In genomic region chr9:112747094-112747493, GRCh38 we compare ENCODE assay signal across 1 cellular context.
TF ChIP-seq lines count a peak whose summit lies in the region.

No MANE protein-coding gene starts in this region.

TF ChIP-seq in HepG2, 621 proteins besides CTCF, POLR2A, EP300 and RAD21 (continued from another document):
- TF ChIP-seq ARID5B (CRISPR knock-in tag; IDR thresholded peaks at IDR 0.05) (peak; percentile 56), ZNF292 (CRISPR knock-in tag; IDR thresholded peaks at IDR 0.05; ENCODE audit: borderline replicate concordance, low read depth) (peak; percentile 67; the same call in 1 of the 2 replicates), ATF2 (CRISPR knock-in tag; IDR thresholded peaks at IDR 0.05) (no peak), DMAP1 (CRISPR knock-in tag; IDR thresholded peaks at IDR 0.05) (no peak), ZNF772 (CRISPR knock-in tag; IDR thresholded peaks at IDR 0.05) (peak; percentile 51; the same call in 1 of the 2 replicates), ZFX (CRISPR knock-in tag; IDR thresholded peaks at IDR 0.05; ENCODE audit: low read depth) (peak; percentile 41), SOX5 (CRISPR knock-in tag; IDR thresholded peaks at IDR 0.05; ENCODE audit: borderline replicate concordance) (peak; percentile 59; the same call in 1 of the 2 replicates), XRCC5 (optimal IDR thresholded peaks at IDR 0.05; ENCODE audit: low read length) (peak; percentile 58), CEBPB (IDR thresholded peaks at IDR 0.05; ENCODE audit: borderline replicate concordance, low read depth, low read length) (peak; percentile 68; the same call in 1 of the 2 replicates), ELF4 (CRISPR knock-in tag; IDR thresholded peaks at IDR 0.05; ENCODE audit: borderline replicate concordance) (0 out of 2 replicates have a peak, but pooled peaks have one; percentile 36), MTA3 (CRISPR knock-in tag; IDR thresholded peaks at IDR 0.05) (no peak), POLR2G (IDR thresholded peaks at IDR 0.05; ENCODE audit: low read depth, low read length) (peak; percentile 47; the same call in 1 of the 2 replicates), PAXIP1 (CRISPR knock-in tag; conservative IDR thresholded peaks at IDR 0.05) (peak; percentile 49), HNF4A (CRISPR knock-in tag; IDR thresholded peaks at IDR 0.05) (peak; percentile 40; the same call in 1 of the 2 replicates), ZNF644 (CRISPR knock-in tag; IDR thresholded peaks at IDR 0.05; ENCODE audit: low read depth) (peak; percentile 51; the same call in 1 of the 2 replicates), PHF21A (CRISPR knock-in tag; IDR thresholded peaks at IDR 0.05) (peak; percentile 73), SOX6 (IDR thresholded peaks at IDR 0.05) (no peak), SOX6 (CRISPR knock-in tag; IDR thresholded peaks at IDR 0.05) (peak; percentile 42; the same call in 1 of the 2 replicates), ZBTB26 (CRISPR knock-in tag; IDR thresholded peaks at IDR 0.05; ENCODE audit: borderline replicate concordance) (0 out of 2 replicates have a peak, but pooled peaks have one; percentile 37), FOSL2 (CRISPR knock-in tag; IDR thresholded peaks at IDR 0.05) (0 out of 2 replicates have a peak, but pooled peaks have one; percentile 13), PATZ1 (CRISPR knock-in tag; IDR thresholded peaks at IDR 0.05) (peak; percentile 70; the same call in 1 of the 2 replicates), RXRB (CRISPR knock-in tag; IDR thresholded peaks at IDR 0.05; ENCODE audit: borderline replicate concordance) (peak; percentile 32; the same call in 1 of the 2 replicates), SAP130 (CRISPR knock-in tag; IDR thresholded peaks at IDR 0.05; ENCODE audit: low read depth) (peak; percentile 54; the same call in 1 of the 2 replicates), ZFY (CRISPR knock-in tag; IDR thresholded peaks at IDR 0.05) (peak; percentile 24; the same call in 1 of the 2 replicates), ELF3 (CRISPR knock-in tag; IDR thresholded peaks at IDR 0.05) (0 out of 2 replicates have a peak, but pooled peaks have one; percentile 11), HNF4G (IDR thresholded peaks at IDR 0.05; ENCODE audit: borderline replicate concordance, low read depth, low read length) (peak; percentile 14; the same call in 1 of the 2 replicates), HNF4G (CRISPR knock-in tag; IDR thresholded peaks at IDR 0.05; ENCODE audit: borderline replicate concordance, low read depth) (no peak), GATAD2A (CRISPR knock-in tag; IDR thresholded peaks at IDR 0.05) (peak; percentile 60; the same call in 1 of the 2 replicates), SALL1 (CRISPR knock-in tag; IDR thresholded peaks at IDR 0.05) (0 out of 2 replicates have a peak, but pooled peaks have one; percentile 22)
TF ChIP-seq in HepG2: peak in this region for 39.
